In the genomic region with DNA sequence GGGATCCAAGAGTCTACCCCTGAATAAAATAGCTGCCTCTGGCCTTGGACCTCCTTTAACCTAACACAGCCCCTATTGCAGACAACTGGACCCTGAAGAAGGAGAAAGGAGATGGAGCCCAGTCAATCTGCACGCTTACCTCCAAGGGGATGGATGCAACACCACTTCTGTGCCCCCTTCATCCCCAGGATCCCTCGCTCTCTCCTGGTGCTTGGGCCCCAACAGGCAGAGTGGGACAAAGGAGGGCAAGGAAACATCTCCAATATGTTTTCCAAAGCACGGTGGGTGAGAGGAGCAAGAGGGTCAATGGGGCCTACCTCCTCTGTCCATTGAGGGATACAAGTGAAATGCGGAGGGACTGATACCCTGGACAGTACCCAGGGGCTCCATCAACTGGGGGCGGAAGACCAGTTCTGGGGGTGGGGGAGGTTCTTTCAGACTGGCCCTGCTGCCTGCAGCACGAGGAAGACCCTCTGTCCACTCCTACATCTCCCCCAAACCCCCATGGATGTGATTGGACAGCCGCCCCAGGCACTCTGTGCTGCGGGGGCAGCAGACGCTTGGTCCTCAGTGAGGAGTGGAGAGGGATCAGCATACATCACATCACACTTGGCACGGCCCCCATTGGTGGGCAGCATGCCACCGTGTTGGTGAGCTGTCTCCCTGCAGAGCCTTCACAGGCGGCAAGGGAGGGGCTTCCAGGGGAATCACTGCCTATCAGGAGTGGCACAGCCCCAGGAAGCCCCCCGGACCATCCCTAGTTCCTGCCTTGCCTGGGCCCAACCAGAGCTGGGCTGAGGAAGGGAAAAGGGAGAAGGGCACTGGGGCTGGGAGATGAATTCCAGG, we compare ENCODE assay signal across 1 cellular context.
TF ChIP-seq lines count a peak whose summit lies in the region.

No MANE protein-coding gene starts in this region.

TF ChIP-seq in SK-N-SH, 30 proteins besides CTCF, POLR2A, EP300 and RAD21:
- TF ChIP-seq, protein P1, sequence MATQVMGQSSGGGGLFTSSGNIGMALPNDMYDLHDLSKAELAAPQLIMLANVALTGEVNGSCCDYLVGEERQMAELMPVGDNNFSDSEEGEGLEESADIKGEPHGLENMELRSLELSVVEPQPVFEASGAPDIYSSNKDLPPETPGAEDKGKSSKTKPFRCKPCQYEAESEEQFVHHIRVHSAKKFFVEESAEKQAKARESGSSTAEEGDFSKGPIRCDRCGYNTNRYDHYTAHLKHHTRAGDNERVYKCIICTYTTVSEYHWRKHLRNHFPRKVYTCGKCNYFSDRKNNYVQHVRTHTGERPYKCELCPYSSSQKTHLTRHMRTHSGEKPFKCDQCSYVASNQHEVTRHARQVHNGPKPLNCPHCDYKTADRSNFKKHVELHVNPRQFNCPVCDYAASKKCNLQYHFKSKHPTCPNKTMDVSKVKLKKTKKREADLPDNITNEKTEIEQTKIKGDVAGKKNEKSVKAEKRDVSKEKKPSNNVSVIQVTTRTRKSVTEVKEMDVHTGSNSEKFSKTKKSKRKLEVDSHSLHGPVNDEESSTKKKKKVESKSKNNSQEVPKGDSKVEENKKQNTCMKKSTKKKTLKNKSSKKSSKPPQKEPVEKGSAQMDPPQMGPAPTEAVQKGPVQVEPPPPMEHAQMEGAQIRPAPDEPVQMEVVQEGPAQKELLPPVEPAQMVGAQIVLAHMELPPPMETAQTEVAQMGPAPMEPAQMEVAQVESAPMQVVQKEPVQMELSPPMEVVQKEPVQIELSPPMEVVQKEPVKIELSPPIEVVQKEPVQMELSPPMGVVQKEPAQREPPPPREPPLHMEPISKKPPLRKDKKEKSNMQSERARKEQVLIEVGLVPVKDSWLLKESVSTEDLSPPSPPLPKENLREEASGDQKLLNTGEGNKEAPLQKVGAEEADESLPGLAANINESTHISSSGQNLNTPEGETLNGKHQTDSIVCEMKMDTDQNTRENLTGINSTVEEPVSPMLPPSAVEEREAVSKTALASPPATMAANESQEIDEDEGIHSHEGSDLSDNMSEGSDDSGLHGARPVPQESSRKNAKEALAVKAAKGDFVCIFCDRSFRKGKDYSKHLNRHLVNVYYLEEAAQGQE (IDR thresholded peaks at IDR 0.05; ENCODE audit: low read depth, low read length) = peak; percentile 79
- TF ChIP-seq CHD2 (IDR thresholded peaks at IDR 0.05; ENCODE audit: low read length, partially characterized antibody) = peak; percentile 38
- no peak for TF ChIP-seq YY1 (IDR thresholded peaks at IDR 0.05; ENCODE audit: low read depth)
- TF ChIP-seq MEF2A (IDR thresholded peaks at IDR 0.05; ENCODE audit: borderline replicate concordance, low read depth) = no peak
- TF ChIP-seq, protein P2, sequence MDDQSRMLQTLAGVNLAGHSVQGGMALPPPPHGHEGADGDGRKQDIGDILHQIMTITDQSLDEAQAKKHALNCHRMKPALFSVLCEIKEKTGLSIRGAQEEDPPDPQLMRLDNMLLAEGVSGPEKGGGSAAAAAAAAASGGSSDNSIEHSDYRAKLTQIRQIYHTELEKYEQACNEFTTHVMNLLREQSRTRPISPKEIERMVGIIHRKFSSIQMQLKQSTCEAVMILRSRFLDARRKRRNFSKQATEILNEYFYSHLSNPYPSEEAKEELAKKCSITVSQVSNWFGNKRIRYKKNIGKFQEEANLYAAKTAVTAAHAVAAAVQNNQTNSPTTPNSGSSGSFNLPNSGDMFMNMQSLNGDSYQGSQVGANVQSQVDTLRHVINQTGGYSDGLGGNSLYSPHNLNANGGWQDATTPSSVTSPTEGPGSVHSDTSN (IDR thresholded peaks at IDR 0.05) = peak; percentile 61
- peak; percentile 67; the same call in 1 of the 2 replicates for TF ChIP-seq RFX5 (IDR thresholded peaks at IDR 0.05; ENCODE audit: low read length)
- TF ChIP-seq JUND (IDR thresholded peaks at IDR 0.05) = no peak
- TF ChIP-seq, protein P3, sequence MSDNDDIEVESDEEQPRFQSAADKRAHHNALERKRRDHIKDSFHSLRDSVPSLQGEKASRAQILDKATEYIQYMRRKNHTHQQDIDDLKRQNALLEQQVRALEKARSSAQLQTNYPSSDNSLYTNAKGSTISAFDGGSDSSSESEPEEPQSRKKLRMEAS (IDR thresholded peaks at IDR 0.05; ENCODE audit: low read depth) = peak; percentile 29; the same call in 1 of the 2 replicates
- TF ChIP-seq GATA2 (CRISPR knock-in tag; IDR thresholded peaks at IDR 0.05) = peak; percentile 14; the same call in 1 of the 2 replicates
- TF ChIP-seq, protein P4, sequence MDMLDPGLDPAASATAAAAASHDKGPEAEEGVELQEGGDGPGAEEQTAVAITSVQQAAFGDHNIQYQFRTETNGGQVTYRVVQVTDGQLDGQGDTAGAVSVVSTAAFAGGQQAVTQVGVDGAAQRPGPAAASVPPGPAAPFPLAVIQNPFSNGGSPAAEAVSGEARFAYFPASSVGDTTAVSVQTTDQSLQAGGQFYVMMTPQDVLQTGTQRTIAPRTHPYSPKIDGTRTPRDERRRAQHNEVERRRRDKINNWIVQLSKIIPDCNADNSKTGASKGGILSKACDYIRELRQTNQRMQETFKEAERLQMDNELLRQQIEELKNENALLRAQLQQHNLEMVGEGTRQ (IDR thresholded peaks at IDR 0.05; ENCODE audit: borderline replicate concordance, low read depth, low read length) = no peak
- TF ChIP-seq NRF1 (IDR thresholded peaks at IDR 0.05; ENCODE audit: low read depth, low read length) = no peak
- TF ChIP-seq TCF12 (IDR thresholded peaks at IDR 0.05) = peak; percentile 47
- peak; percentile 82 for TF ChIP-seq NFIC (IDR thresholded peaks at IDR 0.05; ENCODE audit: borderline replicate concordance)
- TF ChIP-seq SMC3 (IDR thresholded peaks at IDR 0.05; ENCODE audit: low read depth, low read length) = no peak
- no peak for TF ChIP-seq EZH2phosphoT487 (IDR thresholded peaks at IDR 0.05; ENCODE audit: borderline replicate concordance, low read depth)
